Comparison of ENCODE assay signal across 8 cellular contexts in genomic region chr9:35103660-35104191, GRCh38. TPM values are rescaled to one million over a fixed set of nuclear protein-coding genes. Genes with fewer than 3 reads are reported as not detected.
DNase-seq lines count a peak whose midpoint lies in the region; ATAC-seq and TF ChIP-seq lines count a peak whose summit lies in the region.

No MANE protein-coding gene starts in this region.

- H3K9me3 ChIP-seq in A673 (ENCODE audit: low read depth, low read length, poor library complexity, severe bottlenecking) (no peaks in the 10 kb centered on the region), muscle layer of colon (ENCODE audit: low read length) (no peaks in the 10 kb centered on the region)

- POLR2A ChIA-PET in A673 (lab: Charles Lee; ENCODE audit: low non-redundant PET) = interaction anchor here (0.7 to 1.1 kb wide), 4 partner anchors 10 to 474 kb away, joined by 3 to 5 read pairs (median 4); partner anchors contain the start of genes ATOSB and VCP

- peak overlapping the region; percentile 81 for H3K27ac ChIP-seq in A673 (ENCODE audit: low read depth, low read length, poor library complexity, severe bottlenecking)
- H3K27ac ChIP-seq in KMS-11 = peak overlapping the region; percentile 88
- H3K27ac ChIP-seq in muscle layer of colon (ENCODE audit: low read depth, low read length) = peak overlapping the region; percentile 70

- intact Hi-C loops in A673 (cut with micrococcal nuclease; ENCODE audit: unreplicated experiment) = no loop called here

- CTCF ChIA-PET in A673 (lab: Charles Lee) = interaction anchor here (0.5 to 1.1 kb wide), 4 partner anchors 12 to 450 kb away, joined by 3 to 6 read pairs (median 4); partner anchors contain the start of gene ATOSB

- H3K79me2 ChIP-seq in KMS-11 (ENCODE audit: insufficient read depth, low read depth) = peaks cover 13% of the 10 kb centered on the region; the same call in 1 of the 2 replicates

- H3K4me3 ChIP-seq in A673 (ENCODE audit: low read depth, low read length, poor library complexity, severe bottlenecking) (peak overlapping the region; percentile 72), KMS-11 (IDR thresholded peaks at IDR 0.05; ENCODE audit: insufficient read depth, low read depth, low read length) (no peak overlapping the region), choroid plexus epithelial cell (ENCODE audit: low read depth, low read length) (peak overlapping the region; percentile 70), muscle layer of colon (ENCODE audit: low read depth in 1 of 2, low read length in 2 of 2) (peak overlapping the region in 1 of 2 donors; percentile 98)

- TF ChIP-seq CTCF in A673 (conservative IDR thresholded peaks at IDR 0.05; ENCODE audit: low read depth, low read length) (no peak), KMS-11 (conservative IDR thresholded peaks at IDR 0.05; ENCODE audit: low read depth, low read length) (no peak), choroid plexus epithelial cell (conservative IDR thresholded peaks at IDR 0.05; ENCODE audit: low read depth, low read length) (no peak)

- no peaks in the 10 kb centered on the region for H3K27me3 ChIP-seq in A673 (replicated peaks; ENCODE audit: insufficient read depth, low read depth, low read length, poor library complexity)
- no peaks in the 10 kb centered on the region for H3K27me3 ChIP-seq in KMS-11 (ENCODE audit: insufficient read depth, low read depth)
- no peaks in the 10 kb centered on the region for H3K27me3 ChIP-seq in muscle layer of colon (ENCODE audit: control insufficient read depth in 1 of 2, insufficient read depth in 2 of 2, low read length in 2 of 2)

- H3K9ac ChIP-seq in KMS-11 (peak overlapping the region; percentile 85), muscle layer of colon (ENCODE audit: low read length) (no peak overlapping the region)

- peaks cover 14% of the 10 kb centered on the region for H3K4me1 ChIP-seq in A673 (ENCODE audit: insufficient read depth, low read length, poor library complexity, severe bottlenecking)
- H3K4me1 ChIP-seq in KMS-11 (ENCODE audit: low read depth, poor library complexity, severe bottlenecking) = peaks cover 17% of the 10 kb centered on the region
- peaks cover 20% of the 10 kb centered on the region for H3K4me1 ChIP-seq in muscle layer of colon (ENCODE audit: insufficient read depth, low read length)

- H3K36me3 ChIP-seq in A673 (ENCODE audit: insufficient read depth, low read length, poor library complexity, severe bottlenecking) (peaks cover 27% of the 10 kb centered on the region), KMS-11 (ENCODE audit: insufficient read depth) (no peaks in the 10 kb centered on the region), muscle layer of colon (ENCODE audit: insufficient read depth, low read length) (peaks cover 61% of the 10 kb centered on the region)

- DNase-seq in A673 (ENCODE audit: low spot score) (no peak), choroid plexus epithelial cell (ENCODE audit: low read depth) (no peak), SKM-1 (lab: John Stamatoyannopoulos, UW; ENCODE audit: unreplicated experiment) (no peak), NCI-H526 (lab: John Stamatoyannopoulos, UW) (no peak)

- H3K4me2 ChIP-seq in KMS-11 = peak overlapping the region; percentile 66

- no peaks in the 10 kb centered on the region for H4K20me1 ChIP-seq in KMS-11 (ENCODE audit: insufficient read depth)

- ATAC-seq in HG03354 (IDR thresholded peaks at IDR 0.05; ENCODE audit: poor library complexity, severe bottlenecking, unreplicated experiment) (no peak), HG03571 (IDR thresholded peaks at IDR 0.05; ENCODE audit: unreplicated experiment) (no peak)

- no TSS peak for BruUV-seq in A673 (replicated peaks; lab: Mats Ljungman, UMichigan)

- H2AFZ ChIP-seq in KMS-11 (ENCODE audit: low read depth) = peak overlapping the region; percentile 62; the same call in 1 of the 2 replicates

RNA-seq across cellular contexts. Expression of gene STOML2, which starts 0.8 kb away (rescaled TPM):
- 200 and 209 TPM in 2 replicates for total RNA-seq in A673 (2021)

RNA-seq across cellular contexts. Expression of gene PIGO, which starts 7.3 kb away (rescaled TPM):
- 32.9 and 34.3 TPM in 2 replicates for total RNA-seq in A673 (2021)

RNA-seq across cellular contexts. Expression of gene ATOSB, which starts 11.9 kb away (rescaled TPM):
- total RNA-seq in A673 (2021) = 7.4 and 8.3 TPM in 2 replicates

RNA-seq across cellular contexts. Expression of gene FANCG, which starts 24.0 kb away (rescaled TPM):
- 104 and 110 TPM in 2 replicates for total RNA-seq in A673 (2021)

RNA-seq across cellular contexts. Expression of gene VCP, which starts 31.3 kb away (rescaled TPM):
- total RNA-seq in A673 (2021) = 625 and 643 TPM in 2 replicates
